8 cellular contexts compared by ENCODE assay signal in genomic region chr13:92433386-92433785, GRCh38.
"Had no signal": no experiment of that assay in that cellular context is flagged by ENCODE, and none has a peak within 500 bp of the region (broad histone marks: within the 10 kb centered on the region; RNA-seq: fewer than 3 reads in every experiment).

No MANE protein-coding gene starts in this region.

- DNase-seq: GDM1, GF-D8 had no signal

- H3K4me3 ChIP-seq: GM12878 had no signal

- ATAC-seq: GM12878 had no signal

- FAIRE-seq: G401.6, GM12878, GM12891, GM12892, GM18507, GM19239 had no signal
